In the genomic region with DNA sequence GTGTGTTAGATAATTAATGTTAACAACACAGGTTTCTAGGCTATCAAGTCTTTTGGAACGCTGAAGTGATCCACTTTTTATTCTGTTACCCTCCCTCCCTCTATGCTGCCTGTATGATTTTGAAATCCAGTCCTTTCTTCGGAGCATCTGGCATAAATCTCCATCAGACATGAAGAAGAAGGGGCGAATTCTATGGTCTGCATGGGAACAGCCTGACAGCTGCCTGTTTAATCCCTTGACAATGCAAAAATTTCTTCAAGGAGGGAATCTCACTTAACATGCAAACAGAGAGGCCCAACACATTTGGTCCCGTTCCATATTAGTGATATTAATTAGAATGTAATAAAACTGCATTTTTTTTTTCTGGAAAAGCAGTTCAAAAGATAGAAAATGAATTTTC, we compare ENCODE assay signal across 24 cellular contexts.
A peak's percentile ranks its signal among the peaks of the same experiment; 100 is the strongest.
DNase-seq lines count a peak whose midpoint lies in the region; ATAC-seq and TF ChIP-seq lines count a peak whose summit lies in the region.
"Had no signal": no experiment of that assay in that cellular context is flagged by ENCODE, and none has a peak within 500 bp of the region (broad histone marks: within the 10 kb centered on the region; RNA-seq: fewer than 3 reads in every experiment).

No MANE protein-coding gene starts in this region.

- no peak overlapping the region for H3K4me2 ChIP-seq in neural cell (ENCODE audit: low read length)
- H3K4me2 ChIP-seq: BLaER1 had no signal

- no peaks in the 10 kb centered on the region for H3K9me2 ChIP-seq in neural cell (ENCODE audit: insufficient read depth, low read length)

- no peak overlapping the region for H2AFZ ChIP-seq in neural cell (ENCODE audit: low read depth, low read length)

- TF ChIP-seq RAD21 in neural cell (conservative IDR thresholded peaks at IDR 0.05) = no peak

- H3K79me2 ChIP-seq in neural cell (replicated peaks; ENCODE audit: insufficient read depth, low read length) = no peaks in the 10 kb centered on the region

- peak overlapping the region; percentile 6 for H3K27ac ChIP-seq in neural cell (ENCODE audit: low read length)
- H3K27ac ChIP-seq: BLaER1, SJSA1 had no signal

- no peaks in the 10 kb centered on the region for H3K9me3 ChIP-seq in neural cell (ENCODE audit: low read length)
- H3K9me3 ChIP-seq: SJSA1 had no signal

- TF ChIP-seq CTCF in neural cell (IDR thresholded peaks at IDR 0.05; ENCODE audit: poor library complexity, severe bottlenecking) = no peak

- no peaks in the 10 kb centered on the region for H3F3A ChIP-seq in neural cell (ENCODE audit: insufficient read depth, low read length, poor library complexity, severe bottlenecking)

- no peak overlapping the region for H3K9ac ChIP-seq in neural cell (ENCODE audit: low read length)
- H3K9ac ChIP-seq: BLaER1 had no signal

- TF ChIP-seq EP300 in neural cell (conservative IDR thresholded peaks at IDR 0.05; ENCODE audit: poor library complexity, severe bottlenecking) = peak; percentile 58

- no peak overlapping the region for H3K4me3 ChIP-seq in neural cell (ENCODE audit: low read length)
- H3K4me3 ChIP-seq: BLaER1, SJSA1 had no signal

- H3K36me3 ChIP-seq in neural cell (ENCODE audit: insufficient read depth, low read length) = no peaks in the 10 kb centered on the region
- H3K36me3 ChIP-seq: BLaER1, SJSA1 had no signal

- DNase-seq in NCI-H2227 treated with DMSO at 0.1 percent for 48 hours (lab: John Stamatoyannopoulos, UW) (peak; percentile 9), NCI-H2227 (lab: John Stamatoyannopoulos, UW; ENCODE audit: unreplicated experiment) (no peak), NCI-H524 treated with DMSO at 0.1 percent for 48 hours (lab: John Stamatoyannopoulos, UW) (peak; percentile 63), retina (peak; percentile 4), kidney glomerular epithelial cell (lab: John Stamatoyannopoulos, UW) (no peak)
- DNase-seq: 8988T; CD4-positive, CD25-positive, alpha-beta regulatory T cell; DMS53; GOT3; HCEC 1CT; IMR-90; KG1; MM.1S; NCI-H2029; NCI-H345; NCI-H510A treated with DMSO at 0.1 percent for 48 hours; NCI-H774; Right ventricle myocardium superior; RPMI8226 had no signal

- H3K27me3 ChIP-seq in neural cell (ENCODE audit: insufficient read depth, low read depth, low read length) = no peaks in the 10 kb centered on the region
- H3K27me3 ChIP-seq: BLaER1, SJSA1 had no signal

- H4K20me1 ChIP-seq in neural cell (ENCODE audit: insufficient read depth) = no peaks in the 10 kb centered on the region
- H4K20me1 ChIP-seq: BLaER1 had no signal

- ATAC-seq in HG03354 (IDR thresholded peaks at IDR 0.05; ENCODE audit: poor library complexity, severe bottlenecking, unreplicated experiment) (no peak), HG03342 (IDR thresholded peaks at IDR 0.05; ENCODE audit: unreplicated experiment) (no peak)

TF ChIP-seq in neural cell, 6 proteins besides CTCF, POLR2A, EP300 and RAD21:
- peak; percentile 11 for TF ChIP-seq POLR2AphosphoS5 (IDR thresholded peaks at IDR 0.05)
- no peak for TF ChIP-seq MXI1 (conservative IDR thresholded peaks at IDR 0.05; ENCODE audit: poor library complexity, severe bottlenecking)

Comparison
In these comparisons a context has a peak if more than half of its experiments do, and no peak if none do; other contexts are left out.
1. DNase-seq: peak in NCI-H2227 treated with DMSO at 0.1 percent for 48 hours (single experiment), NCI-H524 treated with DMSO at 0.1 percent for 48 hours (single experiment) and retina (single experiment); none in NCI-H2227 (single experiment) and kidney glomerular epithelial cell (single experiment).